8 cellular contexts compared by ENCODE assay signal in the genomic region with DNA sequence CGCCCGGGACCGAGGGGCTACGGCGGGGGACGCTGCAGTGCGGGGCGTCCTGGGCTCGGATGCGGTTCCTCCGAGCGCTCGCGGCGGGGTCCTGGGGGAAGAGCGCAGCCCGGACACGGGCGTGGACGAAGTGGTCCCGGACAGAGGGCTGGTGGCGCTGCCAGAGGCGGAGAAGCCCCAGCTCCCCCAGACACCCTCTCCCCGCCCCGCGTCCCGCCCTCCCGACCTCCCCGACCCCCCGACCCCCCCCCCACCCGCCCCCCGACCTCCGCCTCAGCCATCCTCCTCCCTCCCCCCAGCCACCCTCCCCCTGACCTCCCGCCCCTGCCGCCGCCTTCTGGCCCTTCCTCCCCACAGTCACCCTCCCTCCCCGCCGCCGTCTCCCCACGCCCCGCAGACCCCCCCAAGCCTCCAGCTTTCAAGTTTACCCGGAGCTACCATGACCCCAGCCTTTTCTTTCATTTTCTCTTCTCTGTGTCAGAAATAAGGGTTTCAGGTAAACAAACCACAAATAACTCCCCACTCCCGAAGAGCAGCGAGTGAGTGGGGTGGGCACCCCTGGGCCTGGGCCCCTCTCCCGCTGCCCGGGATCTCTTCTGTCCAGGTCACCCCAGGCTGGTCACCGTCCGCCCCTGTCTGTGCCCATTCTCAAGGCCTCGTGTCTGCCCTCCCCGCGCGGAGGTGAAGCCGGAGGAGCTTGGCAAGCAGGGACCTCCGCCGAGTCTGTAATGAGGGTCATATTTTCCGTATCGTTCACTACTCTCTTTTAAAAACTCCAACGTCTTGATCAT. TPM values are rescaled to one million over a fixed set of nuclear protein-coding genes. Genes with fewer than 3 reads are reported as not detected.
DNase-seq lines count a peak whose midpoint lies in the region; ATAC-seq and TF ChIP-seq lines count a peak whose summit lies in the region.

No MANE protein-coding gene starts in this region.

- H3K9me3 ChIP-seq in muscle layer of colon (ENCODE audit: low read length): no peaks in the 10 kb centered on the region
- H3K9me3 ChIP-seq in uterus: no peaks in the 10 kb centered on the region

- TF ChIP-seq CTCF in choroid plexus epithelial cell (conservative IDR thresholded peaks at IDR 0.05; ENCODE audit: low read depth, low read length) (no peak), uterus (IDR thresholded peaks at IDR 0.05) (no peak)

- H3K27ac ChIP-seq in muscle layer of colon (ENCODE audit: low read depth, low read length) (peak overlapping the region; percentile 52), uterus (peak overlapping the region; percentile 87 to 88)

- no peak overlapping the region for H3K9ac ChIP-seq in muscle layer of colon (ENCODE audit: low read length)

- H3K4me1 ChIP-seq in muscle layer of colon (ENCODE audit: insufficient read depth, low read length) (peaks cover 45% of the 10 kb centered on the region), uterus (no peaks in the 10 kb centered on the region)

- intact Hi-C loops in uterus (cut with DNase I; ENCODE audit: low total_unique reads): no loop called here

- ATAC-seq in GM18511 (IDR thresholded peaks at IDR 0.05; ENCODE audit: unreplicated experiment): peak; percentile 7
- ATAC-seq in HG02885 (IDR thresholded peaks at IDR 0.05; ENCODE audit: poor library complexity, unreplicated experiment): no peak
- ATAC-seq in GM19351 (IDR thresholded peaks at IDR 0.05; ENCODE audit: unreplicated experiment): no peak

- H3K27me3 ChIP-seq in muscle layer of colon (ENCODE audit: control insufficient read depth in 1 of 2, insufficient read depth in 2 of 2, low read length in 2 of 2) (no peaks in the 10 kb centered on the region), uterus (no peaks in the 10 kb centered on the region)

- H3K4me3 ChIP-seq in choroid plexus epithelial cell (ENCODE audit: low read depth, low read length) (peak overlapping the region; percentile 54), muscle layer of colon (ENCODE audit: low read depth in 1 of 2, low read length in 2 of 2) (peak overlapping the region; percentile 8 to 80), uterus (peak overlapping the region; percentile 26 to 59)

- DNase-seq in T-helper 1 cell (peak; percentile 54 to 69 (median 65)), choroid plexus epithelial cell (ENCODE audit: low read depth) (no peak), uterus (no peak), DMS53 treated with DMSO at 0.1 percent for 48 hours (lab: John Stamatoyannopoulos, UW; ENCODE audit: unreplicated experiment) (no peak)

- TF ChIP-seq POLR2A in uterus (IDR thresholded peaks at IDR 0.05): no peak

- H3K36me3 ChIP-seq in muscle layer of colon (ENCODE audit: insufficient read depth, low read length) (no peaks in the 10 kb centered on the region), uterus (no peaks in the 10 kb centered on the region)

RNA-seq across cellular contexts. Expression of gene NFATC1, which starts 5.1 kb away (rescaled TPM):
- 10 to 100 TPM in 3 of 4 donors, 1 to 10 TPM in 1; 9.2 to 25.1 (median 14.6) TPM for total RNA-seq in uterus

Comparison
In these comparisons a context has a peak if more than half of its experiments do, and no peak if none do; other contexts are left out.
1. DNase-seq: peak in T-helper 1 cell (5 of 5); none in choroid plexus epithelial cell (single experiment), uterus (0 of 2) and DMS53 treated with DMSO at 0.1 percent for 48 hours (single experiment).
2. Peak in every context shown above with its lines, with median percentiles within 50 percentile points of each other: H3K4me3 ChIP-seq.